ENCODE assay signal across 9 cellular contexts in genomic region chr19:13817018-13817614, GRCh38. TPM values are rescaled to one million over a fixed set of nuclear protein-coding genes. Genes with fewer than 3 reads are reported as not detected.
DNase-seq lines count a peak whose midpoint lies in the region; ATAC-seq and TF ChIP-seq lines count a peak whose summit lies in the region.
"Had no signal": no experiment of that assay in that cellular context is flagged by ENCODE, and none has a peak within 500 bp of the region (broad histone marks: within the 10 kb centered on the region; RNA-seq: fewer than 3 reads in every experiment).

No MANE protein-coding gene starts in this region.

- H2AK9ac ChIP-seq in IMR-90 (replicated peaks; ENCODE audit: low read depth, low read length, poor library complexity) = no peak overlapping the region

- no peak overlapping the region for H2BK5ac ChIP-seq in IMR-90 (ENCODE audit: low read depth, low read length, poor library complexity, severe bottlenecking)

- no peak for ATAC-seq in IMR-90 (ENCODE audit: low read depth)
- ATAC-seq in memory B cell (ENCODE audit: low read depth) = peak; percentile 62
- ATAC-seq in HG02970 (IDR thresholded peaks at IDR 0.05; ENCODE audit: low FRiP score, unreplicated experiment) = no peak
- ATAC-seq in GM19328 (IDR thresholded peaks at IDR 0.05; ENCODE audit: unreplicated experiment) = no peak
- no peak for ATAC-seq in HG03520 (IDR thresholded peaks at IDR 0.05; ENCODE audit: unreplicated experiment)

- H3K9me3 ChIP-seq in IMR-90 (ENCODE audit: control insufficient read depth, insufficient read depth, low read length) = no peaks in the 10 kb centered on the region

- no CpG with 5 or more reads among the region's 11 CpGs for WGBS in IMR-90 (ENCODE audit: extremely low coverage in 2 of 2, insufficient read length in 1 of 2), 2 experiments

- H4K91ac ChIP-seq in IMR-90 (ENCODE audit: insufficient read depth, low read depth, low read length) = no peak overlapping the region

- H3K4me1 Mint-ChIP-seq in activated naive CD8-positive, alpha-beta T cell treated with anti-CD3 and anti-CD28 coated beads for 36 hours = peaks cover 2% of the 10 kb centered on the region
- peaks cover 3% of the 10 kb centered on the region for H3K4me1 Mint-ChIP-seq in memory B cell

- no peak overlapping the region for H4K8ac ChIP-seq in IMR-90 (ENCODE audit: low read depth in 2 of 2, low read length in 2 of 2)

- peaks cover 63% of the 10 kb centered on the region for H3K36me3 ChIP-seq in IMR-90 (ENCODE audit: control insufficient read depth, insufficient read depth, low read length)

- no peak overlapping the region for H3K27ac ChIP-seq in IMR-90 (ENCODE audit: insufficient read depth, low read length)

- CTCF ChIA-PET in IMR-90 (lab: Yijun Ruan, JAX) = no interaction called here

- H2BK15ac ChIP-seq in IMR-90 (ENCODE audit: low read depth, low read length) = no peak overlapping the region

- no peak overlapping the region for H2BK120ac ChIP-seq in IMR-90 (ENCODE audit: low read depth, low read length)

- no peak overlapping the region for H3K9ac ChIP-seq in IMR-90 (ENCODE audit: low read depth, low read length)

- H3K36me3 Mint-ChIP-seq in activated naive CD8-positive, alpha-beta T cell treated with anti-CD3 and anti-CD28 coated beads for 36 hours = peaks cover 8% of the 10 kb centered on the region
- peaks cover 10% of the 10 kb centered on the region for H3K36me3 Mint-ChIP-seq in memory B cell

- in situ Hi-C loops in IMR-90 (cut with MboI; ENCODE audit: low sequenced_read_pairs) = no loop called here

- TF ChIP-seq RAD21 in IMR-90 (IDR thresholded peaks at IDR 0.05; ENCODE audit: low read length) = no peak

- H3K56ac ChIP-seq in IMR-90 (ENCODE audit: extremely low read depth, insufficient read depth, low read length) = no peak overlapping the region

- H3K9me3 Mint-ChIP-seq in activated naive CD8-positive, alpha-beta T cell treated with anti-CD3 and anti-CD28 coated beads for 36 hours = no peaks in the 10 kb centered on the region
- H3K9me3 Mint-ChIP-seq in memory B cell = peaks cover 2% of the 10 kb centered on the region

- DNase-seq in DMS153 treated with DMSO at 0.1 percent for 48 hours (lab: John Stamatoyannopoulos, UW; ENCODE audit: unreplicated experiment) = peak; percentile 83
- no peak for DNase-seq in IMR-90
- DNase-seq in activated naive CD8-positive, alpha-beta T cell treated with anti-CD3 and anti-CD28 coated beads for 36 hours = peak; percentile 31
- DNase-seq in memory B cell (ENCODE audit: low spot score in 2 of 2) = no peak
- DNase-seq in AG08396 (ENCODE audit: low spot score) = no peak
- DNase-seq: foreskin fibroblast had no signal

- no peaks in the 10 kb centered on the region for H3K27me3 ChIP-seq in IMR-90 (ENCODE audit: control insufficient read depth, insufficient read depth, low read length)

- no peak overlapping the region for H3K18ac ChIP-seq in IMR-90 (ENCODE audit: low read depth, low read length)

- peak overlapping the region; percentile 63 for H2AFZ ChIP-seq in IMR-90 (replicated peaks; ENCODE audit: low read length, poor library complexity)

- no peak overlapping the region for H3K14ac ChIP-seq in IMR-90 (replicated peaks; ENCODE audit: low read depth, low read length)

- BruUV-seq in IMR-90 (replicated peaks; lab: Mats Ljungman, UMichigan) = no TSS peak

- H3K23ac ChIP-seq in IMR-90 (ENCODE audit: low read depth, low read length) = no peak overlapping the region

- H3K4me2 ChIP-seq in IMR-90 (ENCODE audit: low read depth, low read length) = no peak overlapping the region

- peak overlapping the region; percentile 29 for H3K4me3 Mint-ChIP-seq in activated naive CD8-positive, alpha-beta T cell treated with anti-CD3 and anti-CD28 coated beads for 36 hours
- peak overlapping the region; percentile 67 for H3K4me3 Mint-ChIP-seq in memory B cell

- no peak for TF ChIP-seq CTCF in IMR-90 (conservative IDR thresholded peaks at IDR 0.05; ENCODE audit: low read depth, low read length)

- no peak overlapping the region for H2BK20ac ChIP-seq in IMR-90 (ENCODE audit: low read depth, low read length)

- intact Hi-C loops in IMR-90 (cut with micrococcal nuclease) = no loop called here

- TF ChIP-seq POLR2A in IMR-90 (IDR thresholded peaks at IDR 0.05; ENCODE audit: low read depth, low read length) = no peak

- no peak overlapping the region for H3K4me3 ChIP-seq in IMR-90 (ENCODE audit: insufficient read depth, low read depth, low read length)

- H3K9me1 ChIP-seq in IMR-90 (ENCODE audit: insufficient read depth, low read length) = peaks cover 3% of the 10 kb centered on the region; the same call in 1 of the 2 replicates

- peaks cover 4% of the 10 kb centered on the region for H4K20me1 ChIP-seq in IMR-90 (ENCODE audit: insufficient read depth, low read length)

- H3K4me1 ChIP-seq in IMR-90 (ENCODE audit: control insufficient read depth, insufficient read depth, low read length) = no peaks in the 10 kb centered on the region

- H3K27ac Mint-ChIP-seq in activated naive CD8-positive, alpha-beta T cell treated with anti-CD3 and anti-CD28 coated beads for 36 hours = no peak overlapping the region
- no peak overlapping the region for H3K27ac Mint-ChIP-seq in memory B cell

- POLR2A ChIA-PET in IMR-90 (lab: Charles Lee; ENCODE audit: unreplicated experiment) = no interaction called here

- no peaks in the 10 kb centered on the region for H3K27me3 Mint-ChIP-seq in activated naive CD8-positive, alpha-beta T cell treated with anti-CD3 and anti-CD28 coated beads for 36 hours
- no peaks in the 10 kb centered on the region for H3K27me3 Mint-ChIP-seq in memory B cell

- peaks cover 0 to 12% of the 10 kb centered on the region in 2 experiments; a peak in 2 of 4 replicates for H3K79me1 ChIP-seq in IMR-90 (ENCODE audit: low read depth in 1 of 2, low read length in 2 of 2)

- no peak overlapping the region for H4K5ac ChIP-seq in IMR-90 (ENCODE audit: low read depth, low read length)

- H2AK5ac ChIP-seq in IMR-90 (ENCODE audit: low read depth, low read length) = no peak overlapping the region

- H3K4ac ChIP-seq in IMR-90 (ENCODE audit: low read depth, low read length) = no peak overlapping the region

- dilution Hi-C loops in IMR-90 (cut with HindIII; ENCODE audit: low sequenced_read_pairs, unreplicated experiment) = no loop called here

TF ChIP-seq in IMR-90, 13 proteins besides CTCF, POLR2A, EP300 and RAD21:
- TF ChIP-seq CHD1 (IDR thresholded peaks at IDR 0.05; ENCODE audit: low read depth, low read length) = no peak
- TF ChIP-seq MAFK (IDR thresholded peaks at IDR 0.05; ENCODE audit: low read depth, low read length) = no peak
- TF ChIP-seq BHLHE40 (IDR thresholded peaks at IDR 0.05; ENCODE audit: low read depth, low read length) = no peak
- no peak for TF ChIP-seq FOS (IDR thresholded peaks at IDR 0.05; ENCODE audit: low read depth, low read length)
- no peak for TF ChIP-seq MXI1 (IDR thresholded peaks at IDR 0.05; ENCODE audit: borderline replicate concordance, low read depth, low read length)
- no peak for TF ChIP-seq CEBPB (IDR thresholded peaks at IDR 0.05; ENCODE audit: low read depth, low read length)
TF ChIP-seq in IMR-90: peak in this region for 0.

RNA-seq across cellular contexts. Expression of gene ZSWIM4, which starts 21.9 kb away (rescaled TPM):
- 1.9 and 2.2 TPM in 2 replicates for total RNA-seq in IMR-90 (2012; rRNA removed)
- 6.2 and 7.6 TPM in 2 replicates for polyA plus RNA-seq in IMR-90 (2012; rRNA removed)
- polyA plus RNA-seq in IMR-90 (2012; cell fraction: cytosol; rRNA removed) = 4.7 and 10.4 TPM in 2 replicates
- 13.1 and 27.5 TPM in 2 replicates for polyA plus RNA-seq in IMR-90 (2012; cell fraction: nucleus; rRNA removed; ENCODE audit: low replicate concordance)
- 1 to 10 TPM; 4.3 to 4.4 TPM for total RNA-seq in activated naive CD8-positive, alpha-beta T cell treated with anti-CD3 and anti-CD28 coated beads for 36 hours

RNA-seq across cellular contexts. Expression of gene C19orf53, which starts 42.9 kb away (rescaled TPM):
- 61.3 and 68.3 TPM in 2 replicates for total RNA-seq in IMR-90 (2012; rRNA removed)
- 290 and 349 TPM in 2 replicates for polyA plus RNA-seq in IMR-90 (2012; rRNA removed)
- polyA plus RNA-seq in IMR-90 (2012; cell fraction: cytosol; rRNA removed) = 572 and 791 TPM in 2 replicates
- polyA plus RNA-seq in IMR-90 (2012; cell fraction: nucleus; rRNA removed; ENCODE audit: low replicate concordance) = 129 and 215 TPM in 2 replicates
- total RNA-seq in activated naive CD8-positive, alpha-beta T cell treated with anti-CD3 and anti-CD28 coated beads for 36 hours = 100 to 1,000 TPM; 137 to 141 TPM

RNA-seq across cellular contexts. Expression of gene MRI1, which starts 52.8 kb away (rescaled TPM):
- total RNA-seq in IMR-90 (2012; rRNA removed) = 26.7 and 28.9 TPM in 2 replicates
- 37.6 and 45.5 TPM in 2 replicates for polyA plus RNA-seq in IMR-90 (2012; rRNA removed)
- polyA plus RNA-seq in IMR-90 (2012; cell fraction: cytosol; rRNA removed) = 29.4 and 32.6 TPM in 2 replicates
- 200 and 405 TPM in 2 replicates for polyA plus RNA-seq in IMR-90 (2012; cell fraction: nucleus; rRNA removed; ENCODE audit: low replicate concordance)
- total RNA-seq in activated naive CD8-positive, alpha-beta T cell treated with anti-CD3 and anti-CD28 coated beads for 36 hours = 10 to 100 TPM; 35.8 to 38.2 TPM

RNA-seq across cellular contexts. Expression of gene NANOS3, which starts 59.8 kb away (rescaled TPM):
- not detected in 2 replicates for total RNA-seq in IMR-90 (2012; rRNA removed)
- 0.63 and 0.85 TPM in 2 replicates for polyA plus RNA-seq in IMR-90 (2012; rRNA removed)
- polyA plus RNA-seq in IMR-90 (2012; cell fraction: cytosol; rRNA removed) = 0.36 and 0.53 TPM in 2 replicates
- polyA plus RNA-seq in IMR-90 (2012; cell fraction: nucleus; rRNA removed; ENCODE audit: low replicate concordance) = 2.2 and 3.8 TPM in 2 replicates
- total RNA-seq in activated naive CD8-positive, alpha-beta T cell treated with anti-CD3 and anti-CD28 coated beads for 36 hours = under 1 TPM; 0.70 to 0.80 TPM

Comparison
In these comparisons a context has a peak if more than half of its experiments do, and no peak if none do; other contexts are left out.
1. DNase-seq: peak in DMS153 treated with DMSO at 0.1 percent for 48 hours (single experiment) and activated naive CD8-positive, alpha-beta T cell treated with anti-CD3 and anti-CD28 coated beads for 36 hours (single experiment); none in IMR-90 (single experiment), memory B cell (0 of 2) and AG08396 (single experiment).